10 cellular contexts compared by ENCODE assay signal in the genomic region with DNA sequence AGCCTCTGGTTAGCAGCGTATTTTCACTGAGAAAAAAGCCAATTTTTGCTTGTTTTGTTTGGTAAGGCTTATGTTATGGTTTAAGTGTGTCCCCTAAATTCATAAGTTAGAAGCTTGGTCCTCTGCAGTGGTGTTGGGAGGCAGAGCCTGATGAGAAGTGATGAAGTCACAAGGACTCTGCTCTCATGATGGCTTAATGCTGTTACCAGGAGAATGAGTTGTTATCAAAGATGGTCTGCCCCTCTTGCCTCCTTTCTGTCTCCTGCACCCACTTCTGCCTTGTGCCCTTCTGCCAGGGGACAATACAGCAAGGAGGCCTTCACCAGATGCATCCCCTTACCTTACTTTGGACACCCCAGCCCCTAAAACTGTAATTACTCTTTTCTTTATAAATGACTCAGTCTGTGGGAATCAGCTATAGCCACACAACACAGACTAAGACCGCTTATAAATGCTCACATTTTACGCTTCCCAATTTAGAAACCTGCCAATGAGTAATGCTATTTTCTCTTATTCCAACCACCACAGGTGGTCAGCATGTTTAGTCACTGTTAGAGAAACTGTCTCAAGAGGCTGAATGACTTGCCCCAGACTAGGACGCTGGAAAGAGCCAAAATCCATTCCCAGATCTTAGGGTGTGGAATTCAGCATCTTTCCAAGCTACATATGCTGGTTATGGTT. TPM values are rescaled to one million over a fixed set of nuclear protein-coding genes. Genes with fewer than 3 reads are reported as not detected.
DNase-seq lines count a peak whose midpoint lies in the region; ATAC-seq and TF ChIP-seq lines count a peak whose summit lies in the region.
"Had no signal": no experiment of that assay in that cellular context is flagged by ENCODE, and none has a peak within 500 bp of the region (broad histone marks: within the 10 kb centered on the region; RNA-seq: fewer than 3 reads in every experiment).

No MANE protein-coding gene starts in this region.

- DNase-seq in CD8-positive, alpha-beta T cell = no peak
- peak; percentile 92 for DNase-seq in astrocyte of the spinal cord (ENCODE audit: low read depth, low spot score)
- no peak for DNase-seq in putamen (ENCODE audit: low spot score)
- no peak for DNase-seq in NCI-H2081 (lab: John Stamatoyannopoulos, UW)
- no peak for DNase-seq in activated T-cell treated with anti-CD3 and anti-CD28 coated beads, Interleukin-2, amount 50 U/mL, for 1 hour
- DNase-seq: uterus had no signal

- TF ChIP-seq CTCF in CD8-positive, alpha-beta T cell (IDR thresholded peaks at IDR 0.05) = no peak
- no peak for TF ChIP-seq CTCF in astrocyte of the spinal cord (IDR thresholded peaks at IDR 0.05; ENCODE audit: low read depth, low read length)

- H3K27ac ChIP-seq in CD8-positive, alpha-beta T cell (ENCODE audit: low read depth, low read length) = no peak overlapping the region
- H3K27ac ChIP-seq: uterus had no signal

- H3K27me3 Mint-ChIP-seq in CD8-positive, alpha-beta T cell (ENCODE audit: low read depth) = no peaks in the 10 kb centered on the region
- H3K27me3 Mint-ChIP-seq: B cell had no signal

- ATAC-seq in CD8-positive, alpha-beta T cell = no peak
- ATAC-seq in GM19397 (IDR thresholded peaks at IDR 0.05; ENCODE audit: unreplicated experiment) (peak; percentile 24), HG03095 (IDR thresholded peaks at IDR 0.05; ENCODE audit: unreplicated experiment) (peak; percentile 39), HG03097 (IDR thresholded peaks at IDR 0.05; ENCODE audit: low FRiP score, unreplicated experiment) (no peak)

- peaks cover 44% of the 10 kb centered on the region for H3K36me3 Mint-ChIP-seq in CD8-positive, alpha-beta T cell

- no peaks in the 10 kb centered on the region for H3K4me1 ChIP-seq in CD8-positive, alpha-beta T cell (ENCODE audit: insufficient read depth, low read length)
- H3K4me1 ChIP-seq: uterus had no signal

- no peak overlapping the region for H3K4me3 Mint-ChIP-seq in CD8-positive, alpha-beta T cell
- H3K4me3 Mint-ChIP-seq: B cell had no signal

- no peaks in the 10 kb centered on the region for H3K9me3 ChIP-seq in CD8-positive, alpha-beta T cell (ENCODE audit: low read length)
- H3K9me3 ChIP-seq: uterus had no signal

- H3K4me3 ChIP-seq in CD8-positive, alpha-beta T cell (ENCODE audit: low read depth, low read length) = no peak overlapping the region
- no peak overlapping the region for H3K4me3 ChIP-seq in astrocyte of the spinal cord (ENCODE audit: low read depth, low read length)
- H3K4me3 ChIP-seq: uterus had no signal

- CTCF ChIA-PET in CD8-positive, alpha-beta T cell (lab: Charles Lee) = interaction anchor here (0.8 to 2.6 kb wide), 4 partner anchors 9 to 201 kb away, joined by 3 to 10 read pairs (median 4); no protein-coding TSS in a partner anchor

- intact Hi-C loops in CD8-positive, alpha-beta T cell (cut with DNase I, micrococcal nuclease) = no loop called here

- H3K27ac Mint-ChIP-seq in CD8-positive, alpha-beta T cell = peak overlapping the region; percentile 65
- H3K27ac Mint-ChIP-seq: B cell had no signal

- peaks cover 9% of the 10 kb centered on the region for H3K36me3 ChIP-seq in CD8-positive, alpha-beta T cell (ENCODE audit: insufficient read depth, low read length)
- H3K36me3 ChIP-seq: uterus had no signal

- H3K27me3 ChIP-seq in CD8-positive, alpha-beta T cell (ENCODE audit: insufficient read depth, low read length) = no peaks in the 10 kb centered on the region
- H3K27me3 ChIP-seq: uterus had no signal

- peaks cover 2% of the 10 kb centered on the region for H3K4me1 Mint-ChIP-seq in CD8-positive, alpha-beta T cell (ENCODE audit: low read depth)
- H3K4me1 Mint-ChIP-seq: B cell had no signal

- H3K9me3 Mint-ChIP-seq in CD8-positive, alpha-beta T cell = no peaks in the 10 kb centered on the region

- POLR2A ChIA-PET in CD8-positive, alpha-beta T cell (lab: Charles Lee) = interaction anchor here (1.1 kb wide), 1 partner anchor 156 kb away, joined by 4 read pairs; no protein-coding TSS in a partner anchor

- in situ Hi-C loops in astrocyte of the spinal cord (cut with HindIII; ENCODE audit: low sequenced_read_pairs) = no loop called here

RNA-seq across cellular contexts. Expression of gene PKD1L1, which starts 6.1 kb away (rescaled TPM):
- under 1 TPM; 0.03 to 0.08 TPM for total RNA-seq in CD8-positive, alpha-beta T cell

RNA-seq across cellular contexts. Expression of gene HUS1, which starts 25.0 kb away (rescaled TPM):
- total RNA-seq in CD8-positive, alpha-beta T cell = 10 to 100 TPM; 73.4 to 82.9 TPM

Comparison
In these comparisons a context has a peak if more than half of its experiments do, and no peak if none do; other contexts are left out.
1. ATAC-seq: peak in GM19397 (single experiment) and HG03095 (single experiment); none in CD8-positive, alpha-beta T cell (single experiment) and HG03097 (single experiment).